Comparison of ENCODE assay signal across 8 cellular contexts in the genomic region with DNA sequence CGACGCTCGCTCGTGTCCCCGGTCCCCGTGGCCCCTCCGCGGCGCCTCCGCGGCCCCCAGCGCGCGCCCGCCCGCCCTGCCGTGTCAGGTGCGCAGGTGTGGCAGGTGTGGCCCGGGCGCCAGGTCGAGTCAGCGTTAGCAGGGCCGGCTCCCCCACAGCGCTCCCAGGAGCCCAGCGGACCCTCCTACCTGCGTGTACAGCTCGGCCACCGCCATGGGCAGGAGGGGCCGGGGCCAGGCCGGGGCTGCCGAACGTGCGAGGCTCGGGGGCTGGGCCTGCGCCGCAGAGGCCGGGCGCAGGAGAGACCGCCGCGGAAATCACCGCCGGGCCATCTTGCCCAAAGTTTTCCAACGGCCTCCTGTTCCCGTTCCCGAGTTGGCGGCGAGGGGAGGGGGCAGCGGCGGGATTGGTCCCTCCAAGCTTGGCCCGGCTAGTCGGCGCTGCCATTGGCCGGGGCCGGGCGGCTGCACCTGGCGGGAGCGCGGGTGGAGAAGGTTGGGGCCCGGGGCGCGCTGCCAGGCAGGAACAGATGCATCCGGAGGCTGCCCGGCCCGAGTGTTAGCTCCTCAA. TPM values are rescaled to one million over a fixed set of nuclear protein-coding genes. Genes with fewer than 3 reads are reported as not detected.
DNase-seq lines count a peak whose midpoint lies in the region; ATAC-seq and TF ChIP-seq lines count a peak whose summit lies in the region.

A gene with protein sequence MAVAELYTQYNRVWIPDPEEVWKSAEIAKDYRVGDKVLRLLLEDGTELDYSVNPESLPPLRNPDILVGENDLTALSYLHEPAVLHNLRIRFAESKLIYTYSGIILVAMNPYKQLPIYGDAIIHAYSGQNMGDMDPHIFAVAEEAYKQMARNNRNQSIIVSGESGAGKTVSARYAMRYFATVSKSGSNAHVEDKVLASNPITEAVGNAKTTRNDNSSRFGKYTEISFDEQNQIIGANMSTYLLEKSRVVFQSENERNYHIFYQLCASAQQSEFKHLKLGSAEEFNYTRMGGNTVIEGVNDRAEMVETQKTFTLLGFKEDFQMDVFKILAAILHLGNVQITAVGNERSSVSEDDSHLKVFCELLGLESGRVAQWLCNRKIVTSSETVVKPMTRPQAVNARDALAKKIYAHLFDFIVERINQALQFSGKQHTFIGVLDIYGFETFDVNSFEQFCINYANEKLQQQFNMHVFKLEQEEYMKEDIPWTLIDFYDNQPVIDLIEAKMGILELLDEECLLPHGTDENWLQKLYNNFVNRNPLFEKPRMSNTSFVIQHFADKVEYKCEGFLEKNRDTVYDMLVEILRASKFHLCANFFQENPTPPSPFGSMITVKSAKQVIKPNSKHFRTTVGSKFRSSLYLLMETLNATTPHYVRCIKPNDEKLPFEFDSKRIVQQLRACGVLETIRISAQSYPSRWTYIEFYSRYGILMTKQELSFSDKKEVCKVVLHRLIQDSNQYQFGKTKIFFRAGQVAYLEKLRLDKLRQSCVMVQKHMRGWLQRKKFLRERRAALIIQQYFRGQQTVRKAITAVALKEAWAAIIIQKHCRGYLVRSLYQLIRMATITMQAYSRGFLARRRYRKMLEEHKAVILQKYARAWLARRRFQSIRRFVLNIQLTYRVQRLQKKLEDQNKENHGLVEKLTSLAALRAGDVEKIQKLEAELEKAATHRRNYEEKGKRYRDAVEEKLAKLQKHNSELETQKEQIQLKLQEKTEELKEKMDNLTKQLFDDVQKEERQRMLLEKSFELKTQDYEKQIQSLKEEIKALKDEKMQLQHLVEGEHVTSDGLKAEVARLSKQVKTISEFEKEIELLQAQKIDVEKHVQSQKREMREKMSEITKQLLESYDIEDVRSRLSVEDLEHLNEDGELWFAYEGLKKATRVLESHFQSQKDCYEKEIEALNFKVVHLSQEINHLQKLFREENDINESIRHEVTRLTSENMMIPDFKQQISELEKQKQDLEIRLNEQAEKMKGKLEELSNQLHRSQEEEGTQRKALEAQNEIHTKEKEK (N-terminal part only) (minus strand): TSS at position 384 of the 571 bp plus-strand sequence. CDS start 168 bp downstream, at position 216.

- no peaks in the 10 kb centered on the region for H3K9me3 ChIP-seq in left lung

- H3K27ac ChIP-seq in cingulate gyrus (ENCODE audit: low read depth, low read length) (peak within 1 kb of the TSS; percentile 19), left lung (peak within 1 kb of the TSS; percentile 81 to 86)

- H3K27me3 ChIP-seq in H7 (ENCODE audit: control insufficient read depth, insufficient read depth, low read length) = peaks cover 6% of the 10 kb centered on the region; the same call in 1 of the 2 replicates
- H3K27me3 ChIP-seq in left lung = peaks cover 14 to 36% of the 10 kb centered on the region in 2 donors

- H3K9me3 Mint-ChIP-seq in stimulated activated naive CD8-positive, alpha-beta T cell treated with anti-CD3 and anti-CD28 coated beads, Interleukin-15, amount 100 ng/mL, for 72 hours = no peaks in the 10 kb centered on the region

- DNase-seq in AG20443 (ENCODE audit: low spot score) (peak; percentile 50), H7 (peak; percentile 97), NCI-H774 (lab: John Stamatoyannopoulos, UW) (peak; percentile 89), left lung (peak; percentile 88 to 94), foreskin melanocyte (no peak), NOMO-1 (lab: John Stamatoyannopoulos, UW; ENCODE audit: unreplicated experiment in 2 of 2) (no peak)
- DNase-seq in stimulated activated naive CD8-positive, alpha-beta T cell treated with anti-CD3 and anti-CD28 coated beads, Interleukin-15, amount 100 ng/mL, for 72 hours = no peak

- H3K4me3 Mint-ChIP-seq in stimulated activated naive CD8-positive, alpha-beta T cell treated with anti-CD3 and anti-CD28 coated beads, Interleukin-15, amount 100 ng/mL, for 72 hours = peak within 1 kb of the TSS; percentile 45 to 70

- TF ChIP-seq CTCF in left lung (IDR thresholded peaks at IDR 0.05) = no peak

- no peaks in the 10 kb centered on the region; the same call in 1 of the 2 replicates for H3K36me3 ChIP-seq in H7 (replicated peaks; ENCODE audit: control insufficient read depth, insufficient read depth, low read length)
- no peaks in the 10 kb centered on the region for H3K36me3 ChIP-seq in left lung

- H3K27ac Mint-ChIP-seq in stimulated activated naive CD8-positive, alpha-beta T cell treated with anti-CD3 and anti-CD28 coated beads, Interleukin-15, amount 100 ng/mL, for 72 hours = no peak within 1 kb of the TSS

- peaks cover 35% of the 10 kb centered on the region for H3K27me3 Mint-ChIP-seq in stimulated activated naive CD8-positive, alpha-beta T cell treated with anti-CD3 and anti-CD28 coated beads, Interleukin-15, amount 100 ng/mL, for 72 hours

- peaks cover 0 to 26% of the 10 kb centered on the region in 2 donors for H3K4me1 ChIP-seq in left lung

- H3K4me3 ChIP-seq in H7 (ENCODE audit: insufficient read depth, low read depth, low read length) (peak within 1 kb of the TSS; percentile 74), left lung (peak within 1 kb of the TSS; percentile 41 to 49)

- intact Hi-C loops in left lung (cut with DNase I) = no loop called here

- H3K4me1 Mint-ChIP-seq in stimulated activated naive CD8-positive, alpha-beta T cell treated with anti-CD3 and anti-CD28 coated beads, Interleukin-15, amount 100 ng/mL, for 72 hours = peaks cover 12% of the 10 kb centered on the region

- ATAC-seq in left lung = peak; percentile 95
- ATAC-seq in stimulated activated naive CD8-positive, alpha-beta T cell treated with anti-CD3 and anti-CD28 coated beads, Interleukin-15, amount 100 ng/mL, for 72 hours = peak; percentile 62

RNA-seq across cellular contexts. Expression of the gene that starts here (rescaled TPM):
- total RNA-seq in H7 (2014; rRNA removed; shearing (Covaris generic)) = 1.7 and 3.3 TPM in 2 replicates
- 10 to 100 TPM; 78.3 to 89.2 TPM for total RNA-seq in left lung

Comparison
In these comparisons a context has a peak if more than half of its experiments do, and no peak if none do; other contexts are left out.
1. RNA of the gene that starts here (total RNA-seq): 78.3 to 89.2 TPM in left lung; 1.7 to 3.3 TPM in H7; every median in the first group is over 10 times any median in the second.
2. DNase-seq: peak in AG20443 (single experiment), H7 (single experiment), NCI-H774 (single experiment) and left lung (2 of 2); none in stimulated activated naive CD8-positive, alpha-beta T cell treated with anti-CD3 and anti-CD28 coated beads, Interleukin-15, amount 100 ng/mL, for 72 hours (0 of 2), foreskin melanocyte (single experiment) and NOMO-1 (0 of 2).